Comparison of ENCODE assay signal across 27 cellular contexts in genomic region chr11:19601235-19601634, GRCh38.
"Had no signal": no experiment of that assay in that cellular context is flagged by ENCODE, and none has a peak within 500 bp of the region (broad histone marks: within the 10 kb centered on the region; RNA-seq: fewer than 3 reads in every experiment).

No MANE protein-coding gene starts in this region.

- H3K9ac ChIP-seq: neural progenitor cell had no signal

- ATAC-seq: left lobe of liver; naive thymus-derived CD4-positive, alpha-beta T cell; right cardiac atrium; stimulated activated naive CD8-positive, alpha-beta T cell treated with anti-CD3 and anti-CD28 coated beads, Interleukin-15, amount 100 ng/mL, for 72 hours had no signal

- H3K4me3 ChIP-seq: coronary artery, esophagus squamous epithelium, neural progenitor cell, ovary, psoas muscle, sigmoid colon, suprapubic skin had no signal

- H3K36me3 ChIP-seq: esophagus squamous epithelium, neural progenitor cell, ovary, sigmoid colon, suprapubic skin had no signal

- DNase-seq: dermis blood vessel endothelial cell; effector memory CD4-positive, alpha-beta T cell; esophagus squamous epithelium; foreskin melanocyte; hypothalamus; kidney; mesendoderm; midbrain; naive thymus-derived CD4-positive, alpha-beta T cell; nucleus accumbens; ovary; posterior cingulate gyrus; psoas muscle; right cardiac atrium; sigmoid colon; small intestine; stimulated activated CD4-positive, alpha-beta T cell treated with anti-CD3 and anti-CD28 coated beads, Interleukin-1b, Interleukin-23, amount 100 ng/mL, for 48 hours; stimulated activated CD4-positive, alpha-beta T cell treated with anti-CD3 and anti-CD28 coated beads, Interleukin-4, amount 100 ng/mL, for 1 hour; stimulated activated CD8-positive, alpha-beta memory T cell treated with anti-CD3 and anti-CD28 coated beads, Interleukin-4, amount 100 ng/mL, for 48 hours; stimulated activated naive CD4-positive, alpha-beta T cell; stimulated activated naive CD8-positive, alpha-beta T cell treated with anti-CD3 and anti-CD28 coated beads, Interleukin-15, amount 100 ng/mL, for 72 hours; trophoblast cell had no signal

- H3K27me3 ChIP-seq: esophagus squamous epithelium, neural progenitor cell, ovary, sigmoid colon, suprapubic skin had no signal

- H3K27ac Mint-ChIP-seq: naive thymus-derived CD4-positive, alpha-beta T cell; nephron; neural progenitor cell had no signal

- H3K9me3 ChIP-seq: esophagus squamous epithelium, ovary, psoas muscle, sigmoid colon, suprapubic skin had no signal

- H3K4me1 Mint-ChIP-seq: stimulated activated naive CD8-positive, alpha-beta T cell treated with anti-CD3 and anti-CD28 coated beads, Interleukin-15, amount 100 ng/mL, for 72 hours had no signal

- H3K4me3 Mint-ChIP-seq: naive thymus-derived CD4-positive, alpha-beta T cell; nephron; neural progenitor cell; stimulated activated naive CD8-positive, alpha-beta T cell treated with anti-CD3 and anti-CD28 coated beads, Interleukin-15, amount 100 ng/mL, for 72 hours had no signal

- H3K27ac ChIP-seq: coronary artery, esophagus squamous epithelium, neural progenitor cell, ovary, psoas muscle, sigmoid colon, suprapubic skin had no signal

- H2AFZ ChIP-seq: neural progenitor cell had no signal

- H3K4me2 ChIP-seq: neural progenitor cell had no signal
